In the genomic region with DNA sequence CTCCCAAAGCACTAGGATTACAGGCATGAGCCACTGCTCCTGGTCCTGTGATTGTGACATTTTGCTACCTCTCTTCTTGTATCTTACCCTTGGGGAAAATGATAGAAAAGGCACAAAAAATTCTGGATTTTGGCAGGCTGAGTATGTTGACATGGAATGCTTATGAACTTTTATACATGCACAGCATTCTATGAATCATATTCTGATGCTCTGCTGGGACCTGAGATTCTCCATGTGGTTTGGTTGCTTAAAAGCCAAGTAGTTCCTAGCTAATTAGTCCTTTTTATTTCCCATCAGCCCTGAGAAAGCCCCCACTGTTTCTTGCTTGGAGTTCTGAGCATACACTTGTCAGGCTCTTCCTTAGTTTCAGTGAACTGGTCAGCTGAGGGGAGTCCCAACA, we compare ENCODE assay signal across 15 cellular contexts. TPM values are rescaled to one million over a fixed set of nuclear protein-coding genes. Genes with fewer than 3 reads are reported as not detected.
A peak's percentile ranks its signal among the peaks of the same experiment; 100 is the strongest.
DNase-seq lines count a peak whose midpoint lies in the region; ATAC-seq and TF ChIP-seq lines count a peak whose summit lies in the region.
"Had no signal": no experiment of that assay in that cellular context is flagged by ENCODE, and none has a peak within 500 bp of the region (broad histone marks: within the 10 kb centered on the region; RNA-seq: fewer than 3 reads in every experiment).

No MANE protein-coding gene starts in this region.

- peaks cover 9 to 15% (median 14%) of the 10 kb centered on the region in 3 donors for H3K4me1 Mint-ChIP-seq in T-cell

- POLR2A ChIA-PET in T-cell (lab: Charles Lee): no interaction called here

- TF ChIP-seq CTCF in AG10803 (conservative IDR thresholded peaks at IDR 0.05; ENCODE audit: low read length): no peak
- no peak for TF ChIP-seq CTCF in cardiac fibroblast (IDR thresholded peaks at IDR 0.05; ENCODE audit: low read depth, low read length)
- no peak for TF ChIP-seq CTCF in foreskin fibroblast (IDR thresholded peaks at IDR 0.05; ENCODE audit: low read depth, low read length)

- peak; percentile 78 for DNase-seq in AG10803 (ENCODE audit: low read depth)
- DNase-seq in HCEC 1CT: peak; percentile 62
- DNase-seq in cardiac fibroblast (ENCODE audit: low read depth in 2 of 2): peak; percentile 36 to 68
- DNase-seq in foreskin fibroblast: peak; percentile 48 to 75
- no peak for DNase-seq in activated naive CD4-positive, alpha-beta T cell treated with anti-CD3 and anti-CD28 coated beads, Interleukin-2, amount 50 U/mL, for 72 hours (ENCODE audit: low spot score in 2 of 2)
- DNase-seq in T-cell: no peak
- no peak for DNase-seq in HuH-7 (ENCODE audit: low spot score)
- no peak for DNase-seq in stimulated activated CD4-positive, alpha-beta T cell treated with anti-CD3 and anti-CD28 coated beads, Interleukin-15, amount 100 ng/mL, for 24 hours
- DNase-seq: CD4-positive, alpha-beta T cell; NCI-H187 treated with DMSO at 0.1 percent for 48 hours; NCI-H2171; NCI-H82; Right ventricle myocardium superior had no signal

- peaks cover 16 to 26% of the 10 kb centered on the region in 2 donors for H3K27me3 Mint-ChIP-seq in T-cell

- no peaks in the 10 kb centered on the region for H3K9me3 Mint-ChIP-seq in activated naive CD4-positive, alpha-beta T cell treated with anti-CD3 and anti-CD28 coated beads, Interleukin-2, amount 50 U/mL, for 72 hours
- no peaks in the 10 kb centered on the region for H3K9me3 Mint-ChIP-seq in T-cell
- H3K9me3 Mint-ChIP-seq: CD4-positive, alpha-beta T cell had no signal

- CTCF ChIA-PET in T-cell (lab: Charles Lee): interaction anchor here in 1 of 2 donors (0.6 kb wide), 1 partner anchor 315 kb away, joined by 6 read pairs; no protein-coding TSS in a partner anchor

- no peak overlapping the region for H3K4me3 ChIP-seq in AG10803 (ENCODE audit: low read length)
- no peak overlapping the region for H3K4me3 ChIP-seq in cardiac fibroblast (replicated peaks in 1 of 2; ENCODE audit: low read depth in 2 of 2, low read length in 2 of 2)
- H3K4me3 ChIP-seq in foreskin fibroblast (ENCODE audit: low read depth in 1 of 2, low read length in 2 of 2): no peak overlapping the region
- H3K4me3 ChIP-seq: HAP-1 had no signal

- H3K36me3 Mint-ChIP-seq in activated naive CD4-positive, alpha-beta T cell treated with anti-CD3 and anti-CD28 coated beads, Interleukin-2, amount 50 U/mL, for 72 hours: peaks cover 0 to 5% of the 10 kb centered on the region in 2 donors
- no peaks in the 10 kb centered on the region for H3K36me3 Mint-ChIP-seq in T-cell

- no peak overlapping the region for H3K27ac Mint-ChIP-seq in activated naive CD4-positive, alpha-beta T cell treated with anti-CD3 and anti-CD28 coated beads, Interleukin-2, amount 50 U/mL, for 72 hours
- H3K27ac Mint-ChIP-seq in T-cell: no peak overlapping the region
- H3K27ac Mint-ChIP-seq: CD4-positive, alpha-beta T cell had no signal

- ATAC-seq in activated naive CD4-positive, alpha-beta T cell treated with anti-CD3 and anti-CD28 coated beads, Interleukin-2, amount 50 U/mL, for 72 hours: no peak
- ATAC-seq in T-cell (replicated peaks in 1 of 4): no peak
- ATAC-seq: Panc1 had no signal

- H3K4me3 Mint-ChIP-seq in T-cell: no peak overlapping the region
- H3K4me3 Mint-ChIP-seq: CD4-positive, alpha-beta T cell had no signal

RNA-seq across cellular contexts. Expression of gene KAZALD1, which starts 8.3 kb away (rescaled TPM):
- 1 to 10 TPM in 1 of 2 donors, under 1 TPM in 1; 0.60 to 1.3 TPM for total RNA-seq in activated naive CD4-positive, alpha-beta T cell treated with anti-CD3 and anti-CD28 coated beads, Interleukin-2, amount 50 U/mL, for 72 hours
- total RNA-seq in T-cell: under 1 TPM in 2 of 5 donors, not detected in 3; 0.19 to 0.29 TPM
- total RNA-seq: CD4-positive, alpha-beta T cell had no signal

RNA-seq across cellular contexts. Expression of gene SFXN3, which starts 22.5 kb away (rescaled TPM):
- 10 to 100 TPM; 36.9 to 43.9 TPM for total RNA-seq in activated naive CD4-positive, alpha-beta T cell treated with anti-CD3 and anti-CD28 coated beads, Interleukin-2, amount 50 U/mL, for 72 hours
- total RNA-seq in T-cell: 100 to 1,000 TPM in 2 of 5 donors, 10 to 100 TPM in 3; 45.2 to 113 (median 91.0) TPM

RNA-seq across cellular contexts. Expression of gene PDZD7, which starts 22.6 kb away (rescaled TPM):
- 1 to 10 TPM in 1 of 2 donors, under 1 TPM in 1; 0.80 to 1.3 TPM for total RNA-seq in activated naive CD4-positive, alpha-beta T cell treated with anti-CD3 and anti-CD28 coated beads, Interleukin-2, amount 50 U/mL, for 72 hours
- total RNA-seq in T-cell: 1 to 10 TPM; 1.7 to 2.7 (median 2.3) TPM

RNA-seq across cellular contexts. Expression of gene LZTS2, which starts 53.9 kb away (rescaled TPM):
- total RNA-seq in activated naive CD4-positive, alpha-beta T cell treated with anti-CD3 and anti-CD28 coated beads, Interleukin-2, amount 50 U/mL, for 72 hours: 10 to 100 TPM in 1 of 2 donors, 1 to 10 TPM in 1; 6.8 to 19.2 TPM
- 10 to 100 TPM; 16.4 to 39.5 (median 35.4) TPM for total RNA-seq in T-cell

Comparison
In these comparisons a context has a peak if more than half of its experiments do, and no peak if none do; other contexts are left out.
1. DNase-seq: peak in AG10803 (single experiment), HCEC 1CT (single experiment), cardiac fibroblast (2 of 2) and foreskin fibroblast (2 of 2); none in activated naive CD4-positive, alpha-beta T cell treated with anti-CD3 and anti-CD28 coated beads, Interleukin-2, amount 50 U/mL, for 72 hours (0 of 2), T-cell (0 of 34), HuH-7 (single experiment) and stimulated activated CD4-positive, alpha-beta T cell treated with anti-CD3 and anti-CD28 coated beads, Interleukin-15, amount 100 ng/mL, for 24 hours (single experiment).